1 cellular context compared by ENCODE assay signal in the genomic region with DNA sequence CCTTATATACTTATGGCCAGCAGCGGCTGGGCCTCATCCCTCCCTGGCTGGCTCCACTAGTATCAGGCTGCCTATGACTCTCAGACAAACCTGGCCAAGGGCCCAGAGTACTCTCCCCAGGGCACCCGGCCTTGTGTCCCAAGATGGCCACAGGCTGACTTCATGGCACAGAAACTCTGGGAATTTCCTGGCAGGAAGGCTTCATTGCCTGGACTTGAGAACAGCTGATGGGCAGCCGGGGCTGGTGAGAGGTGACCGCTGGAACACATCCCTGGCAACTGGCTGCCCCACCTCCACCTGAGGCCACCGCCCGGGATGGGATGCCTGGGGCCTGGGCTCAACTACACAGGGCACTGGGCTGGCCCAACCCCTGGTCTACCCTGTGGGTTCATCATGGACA.
TF ChIP-seq lines count a peak whose summit lies in the region.

No MANE protein-coding gene starts in this region.

TF ChIP-seq in HCT116, 20 proteins besides CTCF, POLR2A, EP300 and RAD21 (continued from another document):
- no peak for TF ChIP-seq REST (IDR thresholded peaks at IDR 0.05; ENCODE audit: low read depth)
- TF ChIP-seq YY1 (IDR thresholded peaks at IDR 0.05; ENCODE audit: extremely low read depth, insufficient replicate concordance, low read depth, low read length) = peak; percentile 38
